In the genomic region with DNA sequence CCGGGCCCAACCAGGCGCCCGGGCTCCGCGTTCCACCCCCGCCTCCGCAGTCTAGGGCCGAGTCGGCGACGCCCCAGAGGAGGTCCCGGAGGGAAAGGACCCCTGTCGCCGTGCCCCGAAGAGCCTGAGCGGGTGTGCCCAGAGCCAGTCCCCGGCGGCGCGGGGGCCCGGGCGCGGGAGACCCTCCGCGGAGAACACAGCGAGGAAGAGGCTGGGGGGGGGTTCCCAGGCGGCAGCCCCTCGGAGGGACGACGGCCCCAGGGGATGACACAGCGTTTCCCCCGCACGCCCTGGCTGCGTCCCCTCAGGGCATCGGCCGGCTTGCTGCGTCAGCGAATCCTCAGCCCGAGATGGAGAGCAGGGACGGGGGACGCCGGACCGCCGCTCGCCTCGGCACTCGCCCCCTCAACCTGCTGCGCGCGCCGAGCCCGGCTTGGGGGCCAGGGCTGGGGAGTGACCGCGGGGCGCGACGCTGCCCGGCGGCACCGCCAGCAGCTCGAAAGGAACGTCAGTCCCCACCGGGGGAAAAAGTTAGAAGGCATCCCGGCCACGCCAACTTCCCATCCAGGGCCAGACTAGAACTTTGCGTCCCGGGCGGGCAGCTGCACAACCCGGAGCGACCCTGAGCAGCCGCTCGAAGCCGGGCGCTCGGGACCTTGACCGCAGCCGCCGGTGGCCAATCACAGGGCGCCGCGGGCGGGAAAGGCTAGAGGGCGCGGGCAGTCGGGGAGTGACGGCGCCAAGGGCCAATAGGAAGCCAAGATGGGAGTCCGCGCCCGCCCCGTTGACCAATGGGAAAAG, we compare ENCODE assay signal across 8 cellular contexts. TPM values are rescaled to one million over a fixed set of nuclear protein-coding genes. Genes with fewer than 3 reads are reported as not detected.
DNase-seq lines count a peak whose midpoint lies in the region; ATAC-seq and TF ChIP-seq lines count a peak whose summit lies in the region.

No MANE protein-coding gene starts in this region.

- in situ Hi-C loops in GM18951 (cut with MboI; ENCODE audit: low sequenced_read_pairs, unreplicated experiment): no loop called here

- no peaks in the 10 kb centered on the region for H3K27me3 ChIP-seq in spleen (replicated peaks in 1 of 7)

- H3K9me3 Mint-ChIP-seq in activated B cell treated with CpG ODN at 0.5 μM for 24 hours: no peaks in the 10 kb centered on the region

- peak overlapping the region; percentile 67 to 99 (median 89) for H3K4me3 ChIP-seq in spleen

- POLR2A ChIA-PET in activated B cell treated with CpG ODN at 0.5 μM for 24 hours (lab: Charles Lee): interaction anchor here (1.0 to 2.8 kb wide), 6 partner anchors 41 to 1999 kb away, joined by 3 to 22 read pairs (median 4); a partner anchor contains a TSS

- WGBS in spleen, 5 donors: 0 to 1% (median 1%) methylated on average over 33 to 91 of the region's 91 CpGs

- CTCF ChIA-PET in activated B cell treated with CpG ODN at 0.5 μM for 24 hours (lab: Charles Lee): interaction anchor here (1.0 to 1.1 kb wide), 2 partner anchors 97 to 106 kb away, joined by 3 to 4 read pairs; no protein-coding TSS in a partner anchor

- no peaks in the 10 kb centered on the region for H3K27me3 Mint-ChIP-seq in activated B cell treated with CpG ODN at 0.5 μM for 24 hours

- peak; percentile 63 for TF ChIP-seq POLR2A in GM18951 (IDR thresholded peaks at IDR 0.05; ENCODE audit: extremely low read depth, insufficient read depth, insufficient read length)
- TF ChIP-seq POLR2A in spleen (IDR thresholded peaks at IDR 0.05): peak in 1 of 3 donors; percentile 2

- H3K4me3 Mint-ChIP-seq in activated B cell treated with CpG ODN at 0.5 μM for 24 hours: peak overlapping the region; percentile 90

- H3K36me3 ChIP-seq in spleen: peaks cover 0 to 28% (median 4%) of the 10 kb centered on the region in 6 donors

- peak; percentile 96 for ATAC-seq in HG03175 (IDR thresholded peaks at IDR 0.05; ENCODE audit: unreplicated experiment)
- peak; percentile 89 for ATAC-seq in activated B cell treated with CpG ODN at 0.5 μM for 24 hours (ENCODE audit: low read depth)

- H3K4me1 ChIP-seq in spleen: peaks cover 18 to 47% (median 30%) of the 10 kb centered on the region in 6 donors

- no peaks in the 10 kb centered on the region for H3K9me3 ChIP-seq in spleen

- H3K27ac ChIP-seq in caudate nucleus (ENCODE audit: low read depth, low read length) (peak overlapping the region; percentile 97), spleen (peak overlapping the region; percentile 92 to 97 (median 94))

- peak; percentile 100 for DNase-seq in AG08395 (ENCODE audit: low spot score)
- peak; percentile 97 for DNase-seq in NCI-H2227 (lab: John Stamatoyannopoulos, UW; ENCODE audit: unreplicated experiment)
- DNase-seq in activated B cell treated with CpG ODN at 0.5 μM for 24 hours: peak; percentile 99
- peak in 55 of 61 donors; percentile 61 to 98 (median 95) for DNase-seq in caudate nucleus (lab: John Stamatoyannopoulos, UW)
- DNase-seq in iris pigment epithelial cell (ENCODE audit: low read depth): peak; percentile 94
- DNase-seq in spleen: peak; percentile 98

- intact Hi-C loops in activated B cell treated with CpG ODN at 0.5 μM for 24 hours (cut with micrococcal nuclease) (loop anchor here (1.0 to 5.0 kb wide), 11 partner anchors 42 to 1939 kb away; a partner anchor contains a TSS), spleen (cut with DNase I; ENCODE audit: low total_unique reads) (no loop called here)

- no peak for TF ChIP-seq CTCF in activated B cell treated with CpG ODN at 0.5 μM for 24 hours (IDR thresholded peaks at IDR 0.05)
- TF ChIP-seq CTCF in spleen (IDR thresholded peaks at IDR 0.05 in 8 of 11, conservative IDR thresholded peaks at IDR 0.05 in 3 of 11): no peak

- peaks cover 5% of the 10 kb centered on the region for H3K36me3 Mint-ChIP-seq in activated B cell treated with CpG ODN at 0.5 μM for 24 hours (ENCODE audit: low read depth)

- peak overlapping the region; percentile 94 for H3K27ac Mint-ChIP-seq in activated B cell treated with CpG ODN at 0.5 μM for 24 hours

- H3K4me1 Mint-ChIP-seq in activated B cell treated with CpG ODN at 0.5 μM for 24 hours: peaks cover 18% of the 10 kb centered on the region

RNA-seq across cellular contexts. Expression of a gene that starts 0.7 kb away (rescaled TPM):
- total RNA-seq in activated B cell treated with CpG ODN at 0.5 μM for 24 hours (10.2 and 13.9 TPM in 2 replicates), spleen (10 to 100 TPM; 18.8 to 41.4 (median 29.0) TPM)
- polyA plus RNA-seq in spleen: 1 to 10 TPM; 2.6 to 9.0 (median 5.4) TPM

RNA-seq across cellular contexts. Expression of a gene that starts 41.9 kb away (rescaled TPM):
- 3.2 and 3.5 TPM in 2 replicates for total RNA-seq in activated B cell treated with CpG ODN at 0.5 μM for 24 hours
- 100 to 1,000 TPM in 4 of 7 donors, 10 to 100 TPM in 3; 43.2 to 127 (median 101) TPM for total RNA-seq in spleen
- 10 to 100 TPM in 2 of 3 donors, 1 to 10 TPM in 1; 9.5 to 42.9 (median 14.2) TPM for polyA plus RNA-seq in spleen

Comparison
In these comparisons a context has a peak if more than half of its experiments do, and no peak if none do; other contexts are left out.
1. Peak in every context shown above with its lines: DNase-seq, ATAC-seq, H3K4me3 ChIP-seq and H3K27ac ChIP-seq.